ENCODE assay signal across 8 cellular contexts in genomic region chr6:153231048-153231635, GRCh38.
A peak's percentile ranks its signal among the peaks of the same experiment; 100 is the strongest.
DNase-seq lines count a peak whose midpoint lies in the region; ATAC-seq and TF ChIP-seq lines count a peak whose summit lies in the region.

No MANE protein-coding gene starts in this region.

- H3K4me1 ChIP-seq in MM.1S (ENCODE audit: low read length) = no peaks in the 10 kb centered on the region

- no peaks in the 10 kb centered on the region for H3K36me3 ChIP-seq in BJ (ENCODE audit: control insufficient read depth, insufficient read depth, low read length)
- no peaks in the 10 kb centered on the region for H3K36me3 ChIP-seq in MM.1S (replicated peaks; ENCODE audit: insufficient read depth, low read length)

- no peak overlapping the region for H3K27ac Mint-ChIP-seq in activated CD4-positive, alpha-beta memory T cell treated with anti-CD3 and anti-CD28 coated beads, Interleukin-2, amount 10 ng/mL, durations not matched to agents 7 days and 5 days
- no peak overlapping the region for H3K27ac Mint-ChIP-seq in glutamatergic neuron (ENCODE audit: unreplicated experiment)

- POLR2A ChIA-PET in BJ (lab: Charles Lee) = no interaction called here
- POLR2A ChIA-PET in activated CD4-positive, alpha-beta memory T cell treated with anti-CD3 and anti-CD28 coated beads, Interleukin-2, amount 10 ng/mL, durations not matched to agents 7 days and 5 days (lab: Charles Lee) = no interaction called here

- H3K9ac ChIP-seq in MM.1S (ENCODE audit: low read length) = no peak overlapping the region

- H3K9me2 ChIP-seq in MM.1S (replicated peaks; ENCODE audit: insufficient read depth, low read length) = no peaks in the 10 kb centered on the region

- H3K27me3 Mint-ChIP-seq in activated CD4-positive, alpha-beta memory T cell treated with anti-CD3 and anti-CD28 coated beads, Interleukin-2, amount 10 ng/mL, durations not matched to agents 7 days and 5 days = no peaks in the 10 kb centered on the region
- H3K27me3 Mint-ChIP-seq in glutamatergic neuron (ENCODE audit: unreplicated experiment) = peaks cover 1% of the 10 kb centered on the region

- no peaks in the 10 kb centered on the region for H3F3A ChIP-seq in MM.1S (ENCODE audit: insufficient read depth, low read length)

- ATAC-seq in GM18502 (IDR thresholded peaks at IDR 0.05; ENCODE audit: poor library complexity, unreplicated experiment) = peak; percentile 70
- no peak for ATAC-seq in activated CD4-positive, CD25-positive, alpha-beta regulatory T cell treated with anti-CD3 and anti-CD28 coated beads, Interleukin-2, amount 50 U/mL, for 24 hours

- TF ChIP-seq CTCF in BJ (IDR thresholded peaks at IDR 0.05; ENCODE audit: insufficient read depth, low read depth, low read length) = peak; percentile 74
- TF ChIP-seq CTCF in MM.1S (IDR thresholded peaks at IDR 0.05; ENCODE audit: low read length) = peak; percentile 61
- peak; percentile 96 for TF ChIP-seq CTCF in glutamatergic neuron (IDR thresholded peaks at IDR 0.05; ENCODE audit: partially characterized antibody, unreplicated experiment)

- H4K20me1 ChIP-seq in MM.1S (ENCODE audit: insufficient read depth, low read length) = no peaks in the 10 kb centered on the region

- CTCF ChIA-PET in BJ (lab: Yijun Ruan, JAX) = interaction anchor here (1.2 to 2.2 kb wide), 3 partner anchors 9 to 17 kb away, joined by 3 to 8 read pairs (median 8); no protein-coding TSS in a partner anchor
- CTCF ChIA-PET in activated CD4-positive, alpha-beta memory T cell treated with anti-CD3 and anti-CD28 coated beads, Interleukin-2, amount 10 ng/mL, durations not matched to agents 7 days and 5 days (lab: Charles Lee) = interaction anchor here (1.0 to 1.6 kb wide), 4 partner anchors 12 to 82 kb away, joined by 3 to 5 read pairs (median 4); no protein-coding TSS in a partner anchor

- no peaks in the 10 kb centered on the region for H3K36me3 Mint-ChIP-seq in activated CD4-positive, alpha-beta memory T cell treated with anti-CD3 and anti-CD28 coated beads, Interleukin-2, amount 10 ng/mL, durations not matched to agents 7 days and 5 days (ENCODE audit: low read depth)
- no peaks in the 10 kb centered on the region for H3K36me3 Mint-ChIP-seq in glutamatergic neuron (ENCODE audit: unreplicated experiment)

- DNase-seq in BJ (ENCODE audit: low read depth) = no peak
- peak; percentile 33 for DNase-seq in MM.1S
- DNase-seq in activated CD4-positive, alpha-beta memory T cell treated with anti-CD3 and anti-CD28 coated beads, Interleukin-2, amount 10 ng/mL, durations not matched to agents 7 days and 5 days = peak; percentile 44
- DNase-seq in glutamatergic neuron = peak; percentile 85
- DNase-seq in putamen (ENCODE audit: low spot score) = peak; percentile 24
- no peak for DNase-seq in NK-92 treated with Interleukin-12 subunit alpha and Interleukin-12 subunit beta, amount 100 ng/mL, for 24 hours (lab: John Stamatoyannopoulos, UW)

- H3K79me2 ChIP-seq in MM.1S (ENCODE audit: low read length) = no peaks in the 10 kb centered on the region

- no peak overlapping the region for H3K4me3 Mint-ChIP-seq in activated CD4-positive, alpha-beta memory T cell treated with anti-CD3 and anti-CD28 coated beads, Interleukin-2, amount 10 ng/mL, durations not matched to agents 7 days and 5 days
- no peak overlapping the region for H3K4me3 Mint-ChIP-seq in glutamatergic neuron (ENCODE audit: unreplicated experiment)

- H2AFZ ChIP-seq in MM.1S (ENCODE audit: low read length) = no peak overlapping the region

- H3K9me3 ChIP-seq in MM.1S (replicated peaks; ENCODE audit: insufficient read depth, low read length) = no peaks in the 10 kb centered on the region

- H3K4me1 Mint-ChIP-seq in activated CD4-positive, alpha-beta memory T cell treated with anti-CD3 and anti-CD28 coated beads, Interleukin-2, amount 10 ng/mL, durations not matched to agents 7 days and 5 days = no peaks in the 10 kb centered on the region
- H3K4me1 Mint-ChIP-seq in glutamatergic neuron (ENCODE audit: low read depth, unreplicated experiment) = peaks cover 11% of the 10 kb centered on the region

- H3K4me2 ChIP-seq in MM.1S (ENCODE audit: low read depth, low read length) = no peak overlapping the region

- H3K27ac ChIP-seq in MM.1S (ENCODE audit: low read length) = no peak overlapping the region

- H3K27me3 ChIP-seq in BJ (ENCODE audit: control insufficient read depth, insufficient read depth, low read length) (no peaks in the 10 kb centered on the region), MM.1S (replicated peaks; ENCODE audit: insufficient read depth, low read length) (no peaks in the 10 kb centered on the region)

- H3K9me3 Mint-ChIP-seq in activated CD4-positive, alpha-beta memory T cell treated with anti-CD3 and anti-CD28 coated beads, Interleukin-2, amount 10 ng/mL, durations not matched to agents 7 days and 5 days = no peaks in the 10 kb centered on the region
- H3K9me3 Mint-ChIP-seq in glutamatergic neuron (ENCODE audit: unreplicated experiment) = peaks cover 2% of the 10 kb centered on the region

- no peak overlapping the region for H3K4me3 ChIP-seq in BJ (ENCODE audit: low read depth, low read length)
- H3K4me3 ChIP-seq in MM.1S (ENCODE audit: low read length) = no peak overlapping the region

Comparison
In these comparisons a context has a peak if more than half of its experiments do, and no peak if none do; other contexts are left out.
1. DNase-seq: peak in MM.1S (single experiment), activated CD4-positive, alpha-beta memory T cell treated with anti-CD3 and anti-CD28 coated beads, Interleukin-2, amount 10 ng/mL, durations not matched to agents 7 days and 5 days (single experiment), glutamatergic neuron (single experiment) and putamen (single experiment); none in BJ (single experiment) and NK-92 treated with Interleukin-12 subunit alpha and Interleukin-12 subunit beta, amount 100 ng/mL, for 24 hours (single experiment).
2. Peak in every context shown above with its lines, with median percentiles within 50 percentile points of each other: CTCF ChIP-seq.